ENCODE assay signal across 18 cellular contexts in genomic region chr10:11921800-11922387, GRCh38.
DNase-seq lines count a peak whose midpoint lies in the region; ATAC-seq, FAIRE-seq and TF ChIP-seq lines count a peak whose summit lies in the region.
"Had no signal": no experiment of that assay in that cellular context is flagged by ENCODE, and none has a peak within 500 bp of the region (broad histone marks: within the 10 kb centered on the region; RNA-seq: fewer than 3 reads in every experiment).

No MANE protein-coding gene starts in this region.

- ATAC-seq in GM23338 (no peak), GM19467 (IDR thresholded peaks at IDR 0.05; ENCODE audit: unreplicated experiment) (no peak)
- ATAC-seq: gastroesophageal sphincter had no signal

- H3K36me3 ChIP-seq in GM23338 (ENCODE audit: insufficient read depth), result peaks cover 14% of the 10 kb centered on the region
- peaks cover 44% of the 10 kb centered on the region for H3K36me3 ChIP-seq in NT2/D1 (ENCODE audit: insufficient read depth, insufficient read length, low read length)
- H3K36me3 ChIP-seq in esophagus muscularis mucosa, result peaks cover 30 to 77% (median 62%) of the 10 kb centered on the region in 4 donors

- 0 out of 2 replicates have a peak, but pooled peaks cover 2% of the 10 kb centered on the region for H3F3A ChIP-seq in GM23338 (replicated peaks; ENCODE audit: low read depth)

- H2AFZ ChIP-seq in GM23338, result no peak overlapping the region

- H3K4me3 ChIP-seq in GM23338 (no peak overlapping the region), NT2/D1 (ENCODE audit: insufficient read length, low read depth) (no peak overlapping the region), esophagus muscularis mucosa (no peak overlapping the region)
- H3K4me3 ChIP-seq: gastroesophageal sphincter, prostate gland, thyroid gland had no signal

- no peaks in the 10 kb centered on the region for H3K9me3 ChIP-seq in NT2/D1 (ENCODE audit: insufficient read depth, low read length)
- no peaks in the 10 kb centered on the region for H3K9me3 ChIP-seq in esophagus muscularis mucosa
- H3K9me3 ChIP-seq: gastroesophageal sphincter, prostate gland, thyroid gland had no signal

- TF ChIP-seq POLR2A in esophagus muscularis mucosa (IDR thresholded peaks at IDR 0.05; ENCODE audit: low read depth), result no peak

- peak overlapping the region; percentile 9 for H3K9ac ChIP-seq in NT2/D1 (ENCODE audit: insufficient read length, low read depth)

- no peak overlapping the region for H3K4me2 ChIP-seq in GM23338

- H3K27me3 ChIP-seq in GM23338 (ENCODE audit: insufficient read depth), result no peaks in the 10 kb centered on the region
- H3K27me3 ChIP-seq in NT2/D1 (ENCODE audit: insufficient read depth, insufficient read length), result no peaks in the 10 kb centered on the region
- H3K27me3 ChIP-seq in esophagus muscularis mucosa, result no peaks in the 10 kb centered on the region
- H3K27me3 ChIP-seq: gastroesophageal sphincter, thyroid gland had no signal

- H3K36me3 Mint-ChIP-seq in GM23338 (ENCODE audit: low read depth) (peaks cover 41% of the 10 kb centered on the region), neural crest cell (ENCODE audit: low read depth) (peaks cover 40% of the 10 kb centered on the region)

- H3K9me3 Mint-ChIP-seq in GM23338, result no peaks in the 10 kb centered on the region
- no peaks in the 10 kb centered on the region for H3K9me3 Mint-ChIP-seq in neural crest cell
- H3K9me3 Mint-ChIP-seq: mesothelial cell of epicardium had no signal

- no peak for TF ChIP-seq EP300 in esophagus muscularis mucosa (IDR thresholded peaks at IDR 0.05)

- no peak overlapping the region for H3K4me3 Mint-ChIP-seq in GM23338
- no peak overlapping the region for H3K4me3 Mint-ChIP-seq in neural crest cell
- H3K4me3 Mint-ChIP-seq: mesothelial cell of epicardium had no signal

- intact Hi-C loops in esophagus muscularis mucosa (cut with DNase I), result no loop called here

- WGBS in esophagus muscularis mucosa, result 76% methylated on average over 11 of the region's 11 CpGs

- DNase-seq in GM23338 (ENCODE audit: low spot score) (no peak), NT2/D1 (ENCODE audit: low read depth, low spot score) (no peak), esophagus muscularis mucosa (ENCODE audit: extremely low spot score) (peak; percentile 50), neural crest cell (ENCODE audit: low read depth, low spot score) (no peak), SKM-1 (lab: John Stamatoyannopoulos, UW; ENCODE audit: unreplicated experiment) (no peak), GM19239 (ENCODE audit: insufficient read length, low spot score) (no peak)
- DNase-seq: anterior cingulate cortex; DMS79 treated with DMSO at 0.1 percent for 48 hours; KG1; NCI-H2029 treated with DMSO at 0.1 percent for 48 hours; stimulated activated naive CD4-positive, alpha-beta T cell; T-helper 9 cell; thyroid gland had no signal

- no peaks in the 10 kb centered on the region for H3K9me2 ChIP-seq in GM23338 (ENCODE audit: insufficient read depth)

- TF ChIP-seq CTCF in GM23338 (conservative IDR thresholded peaks at IDR 0.05; ENCODE audit: low read depth in 2 of 2) (no peak), esophagus muscularis mucosa (IDR thresholded peaks at IDR 0.05) (no peak), neural crest cell (conservative IDR thresholded peaks at IDR 0.05) (no peak)

- H3K27ac Mint-ChIP-seq in GM23338, result 0 out of 2 replicates have a peak overlapping the region, but pooled peaks have one; percentile 33
- peak overlapping the region; percentile 37 for H3K27ac Mint-ChIP-seq in neural crest cell (ENCODE audit: unreplicated experiment)
- H3K27ac Mint-ChIP-seq: mesothelial cell of epicardium had no signal

- H3K27ac ChIP-seq in GM23338 (ENCODE audit: low read depth) (0 out of 2 replicates have a peak overlapping the region, but pooled peaks have one; percentile 52), esophagus muscularis mucosa (replicated peaks in 1 of 4) (no peak overlapping the region)
- H3K27ac ChIP-seq: gastroesophageal sphincter, prostate gland, thyroid gland had no signal

- FAIRE-seq in GM19239 (lab: Jason Lieb, UNC), result no peak
- FAIRE-seq: H54 had no signal

- peaks cover 3% of the 10 kb centered on the region for H3K27me3 Mint-ChIP-seq in GM23338 (ENCODE audit: insufficient read depth, low read depth, poor library complexity)
- H3K27me3 Mint-ChIP-seq in neural crest cell (ENCODE audit: low read depth), result no peaks in the 10 kb centered on the region

- H3K4me1 Mint-ChIP-seq in GM23338, result peaks cover 15% of the 10 kb centered on the region
- peaks cover 10% of the 10 kb centered on the region for H3K4me1 Mint-ChIP-seq in neural crest cell

- no peaks in the 10 kb centered on the region for H3K79me2 ChIP-seq in GM23338 (replicated peaks; ENCODE audit: insufficient read depth)

- peaks cover 4% of the 10 kb centered on the region; the same call in 1 of the 2 replicates for H3K4me1 ChIP-seq in GM23338 (ENCODE audit: insufficient read depth)
- no peaks in the 10 kb centered on the region for H3K4me1 ChIP-seq in NT2/D1 (ENCODE audit: insufficient read depth, insufficient read length)
- no peaks in the 10 kb centered on the region for H3K4me1 ChIP-seq in esophagus muscularis mucosa
- H3K4me1 ChIP-seq: gastroesophageal sphincter, prostate gland had no signal

- H4K20me1 ChIP-seq in GM23338 (replicated peaks; ENCODE audit: insufficient read depth), result no peaks in the 10 kb centered on the region

TF ChIP-seq in GM23338, 12 proteins besides CTCF, POLR2A, EP300 and RAD21 (continues in another document):
- TF ChIP-seq ZNF462 (CRISPR knock-in tag; IDR thresholded peaks at IDR 0.05) (no peak), JUNB (IDR thresholded peaks at IDR 0.05; ENCODE audit: unreplicated experiment) (no peak), STAT1 (IDR thresholded peaks at IDR 0.05; ENCODE audit: unreplicated experiment) (no peak), ZNF331 (CRISPR knock-in tag; IDR thresholded peaks at IDR 0.05; ENCODE audit: low read depth) (no peak)
